24 cellular contexts compared by ENCODE assay signal in genomic region chr3:46030626-46031025, GRCh38. TPM values are rescaled to one million over a fixed set of nuclear protein-coding genes. Genes with fewer than 3 reads are reported as not detected.
DNase-seq lines count a peak whose midpoint lies in the region; ATAC-seq and TF ChIP-seq lines count a peak whose summit lies in the region.
"Had no signal": no experiment of that assay in that cellular context is flagged by ENCODE, and none has a peak within 500 bp of the region (broad histone marks: within the 10 kb centered on the region; RNA-seq: fewer than 3 reads in every experiment).

No MANE protein-coding gene starts in this region.

- no peak overlapping the region for H3K14ac ChIP-seq in mesenchymal stem cell (ENCODE audit: low read length in 2 of 2)

- no peak overlapping the region for H3K18ac ChIP-seq in mesenchymal stem cell (ENCODE audit: low read depth in 1 of 2, low read length in 2 of 2)

- H3K23ac ChIP-seq in mesenchymal stem cell (ENCODE audit: low read length in 2 of 2), result no peak overlapping the region

- H2AFZ ChIP-seq in mesenchymal stem cell (ENCODE audit: low read depth, low read length), result no peak overlapping the region
- H2AFZ ChIP-seq: GM23338 had no signal

- no peak overlapping the region for H2BK120ac ChIP-seq in mesenchymal stem cell (ENCODE audit: low read depth, low read length)

- peak overlapping the region in 1 of 2 experiments; percentile 7 for H3K4me3 ChIP-seq in mesenchymal stem cell (ENCODE audit: insufficient read depth in 1 of 2, low read depth in 1 of 2, low read length in 2 of 2)
- H3K4me3 ChIP-seq: A549, GM12878, GM23338 had no signal

- H3K4me1 Mint-ChIP-seq in osteocyte (ENCODE audit: unreplicated experiment), result no peaks in the 10 kb centered on the region
- H3K4me1 Mint-ChIP-seq: CD8-positive, alpha-beta memory T cell; GM23338; H9 had no signal

- H4K91ac ChIP-seq in mesenchymal stem cell (ENCODE audit: low read length), result no peak overlapping the region

- H3K9me3 ChIP-seq in mesenchymal stem cell (ENCODE audit: control insufficient read depth, low read length), result peaks cover 10% of the 10 kb centered on the region
- H3K9me3 ChIP-seq: A549, BE2C had no signal

- no peak overlapping the region for H2BK12ac ChIP-seq in mesenchymal stem cell (ENCODE audit: low read length in 2 of 2)

- H3K27ac ChIP-seq in mesenchymal stem cell (ENCODE audit: low read length, poor library complexity, severe bottlenecking), result no peak overlapping the region
- H3K27ac ChIP-seq: A549 had no signal

- peak; percentile 13 for ATAC-seq in esophagus mucosa
- no peak for ATAC-seq in HG03135 (IDR thresholded peaks at IDR 0.05; ENCODE audit: unreplicated experiment)
- ATAC-seq: A549, GM23338, HCT116 had no signal

- DNase-seq in mesenchymal stem cell (no peak), osteocyte (ENCODE audit: extremely low spot score, unreplicated experiment) (peak; percentile 69), cerebellum (ENCODE audit: low spot score) (no peak)
- no peak for DNase-seq in activated CD4-positive, alpha-beta T cell treated with anti-CD3 and anti-CD28 coated beads, Interleukin-2, amount 50 U/mL, for 1 hour
- DNase-seq: 8988T; ACHN; AML-193; BE2C; CD4-positive, alpha-beta T cell; CD8-positive, alpha-beta memory T cell; DMS 273 treated with DMSO at 0.1 percent for 48 hours; DMS79; EL; GDM1; H9 had no signal

- H3K4me2 ChIP-seq in mesenchymal stem cell (ENCODE audit: low read length, poor library complexity, severe bottlenecking), result no peak overlapping the region
- H3K4me2 ChIP-seq: A549, GM23338 had no signal

- peaks cover 6% of the 10 kb centered on the region for H3K9me3 Mint-ChIP-seq in osteocyte (ENCODE audit: unreplicated experiment)

- no peak overlapping the region for H2BK5ac ChIP-seq in mesenchymal stem cell (ENCODE audit: low read depth, low read length, poor library complexity, severe bottlenecking)

- no peak overlapping the region for H3K9ac ChIP-seq in mesenchymal stem cell (ENCODE audit: low read length)
- H3K9ac ChIP-seq: BLaER1 treated with 17β-estradiol and CSF1 and Interleukin-3, amounts not matched to agents 10 nM and 100 nM had no signal

- H3K27me3 ChIP-seq in mesenchymal stem cell (ENCODE audit: control insufficient read depth in 1 of 2, insufficient read depth in 1 of 2, low read length in 2 of 2), result peaks cover 0 to 7% of the 10 kb centered on the region in 2 experiments
- H3K27me3 ChIP-seq: BE2C; BLaER1 treated with 17β-estradiol and CSF1 and Interleukin-3, amounts not matched to agents 10 nM and 100 nM had no signal

- H3K4ac ChIP-seq in mesenchymal stem cell (ENCODE audit: low read depth in 1 of 2, low read length in 2 of 2), result no peak overlapping the region

- no peaks in the 10 kb centered on the region for H3K36me3 ChIP-seq in mesenchymal stem cell (ENCODE audit: control insufficient read depth in 1 of 2, insufficient read depth in 2 of 2, low read depth in 1 of 2, low read length in 2 of 2)
- H3K36me3 ChIP-seq: BE2C had no signal

- H3K27ac Mint-ChIP-seq in osteocyte (ENCODE audit: unreplicated experiment), result no peak overlapping the region
- H3K27ac Mint-ChIP-seq: CD4-positive, alpha-beta T cell; GM23338; H9 had no signal

- no peaks in the 10 kb centered on the region for H3K79me1 ChIP-seq in mesenchymal stem cell (replicated peaks; ENCODE audit: low read length, poor library complexity, severe bottlenecking)

- no peak overlapping the region for H3K4me3 Mint-ChIP-seq in osteocyte (ENCODE audit: unreplicated experiment)
- H3K4me3 Mint-ChIP-seq: CD14-positive monocyte; CD4-positive, alpha-beta T cell; CD8-positive, alpha-beta memory T cell; GM23338; H9 had no signal

- H4K8ac ChIP-seq in mesenchymal stem cell (ENCODE audit: low read length), result peak overlapping the region; percentile 12

- no peak overlapping the region for H2AK5ac ChIP-seq in mesenchymal stem cell (ENCODE audit: low read length, severe bottlenecking)

- H3K36me3 Mint-ChIP-seq in osteocyte (ENCODE audit: unreplicated experiment), result no peaks in the 10 kb centered on the region

- WGBS in mesenchymal stem cell, result 88% methylated on average over 6 of the region's 6 CpGs

- no peak for TF ChIP-seq CTCF in osteocyte (IDR thresholded peaks at IDR 0.05)

- peaks cover 38% of the 10 kb centered on the region for H3K27me3 Mint-ChIP-seq in osteocyte (ENCODE audit: unreplicated experiment)
- H3K27me3 Mint-ChIP-seq: CD4-positive, alpha-beta T cell had no signal

- no peak overlapping the region for H2BK15ac ChIP-seq in mesenchymal stem cell (ENCODE audit: low read depth, poor library complexity, severe bottlenecking)

- no peaks in the 10 kb centered on the region for H3K4me1 ChIP-seq in mesenchymal stem cell (ENCODE audit: control insufficient read depth, insufficient read depth, low read depth, low read length)
- H3K4me1 ChIP-seq: A549, BE2C had no signal

RNA-seq across cellular contexts. Expression of gene XCR1, which starts 3.3 kb away (rescaled TPM):
- total RNA-seq in esophagus mucosa (0.04 TPM), osteocyte (not detected in 2 replicates), cerebellum (not detected)
- 0.01 TPM for polyA plus RNA-seq in mesenchymal stem cell (2013, experiment 1 of 2)
- under 0.01 TPM for polyA plus RNA-seq in mesenchymal stem cell (2013, experiment 2 of 2)
- total RNA-seq: CD8-positive, alpha-beta memory T cell; GM23338; H4; H9 had no signal
- polyA plus RNA-seq: A549; CD8-positive, alpha-beta memory T cell; GM23338 had no signal

RNA-seq across cellular contexts. Expression of gene FYCO1, which starts 35.0 kb away (rescaled TPM):
- total RNA-seq in esophagus mucosa (18.5 TPM), osteocyte (31.8 and 35.0 TPM in 2 replicates), cerebellum (4.7 TPM)
- polyA plus RNA-seq in mesenchymal stem cell (2013, experiment 1 of 2), result 20.3 TPM
- 19.9 TPM for polyA plus RNA-seq in mesenchymal stem cell (2013, experiment 2 of 2)
